18 cellular contexts compared by ENCODE assay signal in the genomic region with DNA sequence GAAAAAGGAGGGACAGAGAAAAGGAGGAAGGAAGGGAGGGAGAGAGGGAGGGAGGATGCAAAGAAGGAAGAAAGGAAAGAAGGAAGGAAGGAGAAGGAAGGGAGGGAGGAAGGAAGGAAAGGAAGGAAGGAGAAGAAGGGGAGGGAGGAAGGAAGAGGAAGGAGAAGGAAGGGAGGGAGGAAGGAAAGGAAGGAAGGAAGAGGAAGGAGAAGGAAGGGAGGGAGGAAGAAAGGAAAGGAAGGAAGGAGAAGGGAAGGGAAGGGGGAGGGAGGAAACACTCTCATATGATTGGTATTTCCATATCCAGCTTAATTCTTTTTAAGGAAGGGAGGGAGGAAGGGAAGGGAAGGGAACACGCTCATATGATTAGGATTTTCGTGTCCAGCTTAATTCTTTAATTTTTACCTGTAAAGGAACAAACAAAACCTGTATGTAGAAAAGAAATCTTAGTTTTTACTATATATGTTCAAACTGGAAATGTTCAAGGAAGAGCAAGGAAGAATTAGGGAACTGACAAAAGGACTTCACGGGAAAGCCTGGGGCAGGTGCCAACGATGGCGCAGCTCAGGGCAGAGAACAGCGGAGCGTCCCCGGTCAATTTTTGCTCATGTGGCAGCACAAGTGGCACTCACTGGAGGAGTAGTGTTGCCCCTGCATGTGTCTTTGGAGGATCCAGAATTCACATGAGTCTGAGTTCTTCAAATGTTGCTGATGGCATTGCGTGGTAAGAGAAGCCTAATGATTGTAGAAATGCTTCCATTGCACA.
DNase-seq lines count a peak whose midpoint lies in the region; ATAC-seq and TF ChIP-seq lines count a peak whose summit lies in the region.
"Had no signal": no experiment of that assay in that cellular context is flagged by ENCODE, and none has a peak within 500 bp of the region (broad histone marks: within the 10 kb centered on the region; RNA-seq: fewer than 3 reads in every experiment).

No MANE protein-coding gene starts in this region.

- no peak for TF ChIP-seq CTCF in esophagus muscularis mucosa (IDR thresholded peaks at IDR 0.05)
- no peak for TF ChIP-seq CTCF in neural progenitor cell (IDR thresholded peaks at IDR 0.05)
- no peak for TF ChIP-seq CTCF in tibial artery (IDR thresholded peaks at IDR 0.05)

- H2AFZ ChIP-seq in neural progenitor cell (replicated peaks), result peak overlapping the region; percentile 68

- 92% methylated on average over 9 of the region's 9 CpGs for WGBS in esophagus muscularis mucosa

- H3K79me2 ChIP-seq in neural progenitor cell (ENCODE audit: low read depth), result no peaks in the 10 kb centered on the region

- H3K27ac Mint-ChIP-seq in activated CD4-positive, alpha-beta T cell treated with anti-CD3 and anti-CD28 coated beads, Interleukin-2, amount 10 ng/mL, durations not matched to agents 24 days and 14 days, result no peak overlapping the region
- H3K27ac Mint-ChIP-seq in neural progenitor cell, result peak overlapping the region; percentile 50
- H3K27ac Mint-ChIP-seq: activated naive CD8-positive, alpha-beta T cell treated with anti-CD3 and anti-CD28 coated beads, Interleukin-2, amount 50 U/mL, for 24 hours; dendritic cell treated with granulocyte-macrophage colony-stimulating factor and Interleukin-4, amounts not matched to agents 40 ng/mL and 50 ng/mL, for 4 days; progenitor cell of endocrine pancreas had no signal

- no peak for ATAC-seq in HG02885 (IDR thresholded peaks at IDR 0.05; ENCODE audit: poor library complexity, unreplicated experiment)
- ATAC-seq in HG03097 (IDR thresholded peaks at IDR 0.05; ENCODE audit: low FRiP score, unreplicated experiment), result no peak
- ATAC-seq: activated naive CD8-positive, alpha-beta T cell treated with anti-CD3 and anti-CD28 coated beads, Interleukin-2, amount 50 U/mL, for 24 hours had no signal

- peak; percentile 26 for DNase-seq in activated CD4-positive, alpha-beta T cell treated with anti-CD3 and anti-CD28 coated beads, Interleukin-2, amount 10 ng/mL, durations not matched to agents 24 days and 14 days
- no peak for DNase-seq in activated CD4-positive, alpha-beta T cell treated with anti-CD3 and anti-CD28 coated beads, Interleukin-2, amount 50 U/mL, for 4 hours
- no peak for DNase-seq in esophagus muscularis mucosa (ENCODE audit: extremely low spot score)
- no peak for DNase-seq in neural progenitor cell (ENCODE audit: low spot score)
- DNase-seq in tibial artery, result no peak
- no peak for DNase-seq in G401 (ENCODE audit: low spot score)
- DNase-seq: 8988T; activated CD8-positive, alpha-beta memory T cell treated with anti-CD3 and anti-CD28 coated beads, Interleukin-2, amount 50 U/mL, for 48 hours; activated naive CD8-positive, alpha-beta T cell treated with anti-CD3 and anti-CD28 coated beads, Interleukin-2, amount 50 U/mL, for 24 hours; DMS 273 treated with DMSO at 0.1 percent for 48 hours; NCI-H1417 treated with DMSO at 0.1 percent for 48 hours; NCI-H526 treated with DMSO at 0.1 percent for 48 hours had no signal

- no peaks in the 10 kb centered on the region for H3K27me3 ChIP-seq in esophagus muscularis mucosa
- no peaks in the 10 kb centered on the region for H3K27me3 ChIP-seq in neural progenitor cell
- no peaks in the 10 kb centered on the region for H3K27me3 ChIP-seq in tibial artery

- H3K36me3 Mint-ChIP-seq in activated CD4-positive, alpha-beta T cell treated with anti-CD3 and anti-CD28 coated beads, Interleukin-2, amount 10 ng/mL, durations not matched to agents 24 days and 14 days (ENCODE audit: low read depth), result no peaks in the 10 kb centered on the region
- H3K36me3 Mint-ChIP-seq in neural progenitor cell, result no peaks in the 10 kb centered on the region

- no peak for TF ChIP-seq EP300 in esophagus muscularis mucosa (IDR thresholded peaks at IDR 0.05)

- H3K9me3 Mint-ChIP-seq in activated CD4-positive, alpha-beta T cell treated with anti-CD3 and anti-CD28 coated beads, Interleukin-2, amount 10 ng/mL, durations not matched to agents 24 days and 14 days, result no peaks in the 10 kb centered on the region
- no peaks in the 10 kb centered on the region for H3K9me3 Mint-ChIP-seq in neural progenitor cell
- H3K9me3 Mint-ChIP-seq: activated naive CD8-positive, alpha-beta T cell treated with anti-CD3 and anti-CD28 coated beads, Interleukin-2, amount 50 U/mL, for 24 hours had no signal

- peaks cover 19% of the 10 kb centered on the region for H3F3A ChIP-seq in neural progenitor cell (ENCODE audit: low read depth)

- no peak for TF ChIP-seq POLR2A in esophagus muscularis mucosa (IDR thresholded peaks at IDR 0.05; ENCODE audit: low read depth)

- H3K27me3 Mint-ChIP-seq in activated CD4-positive, alpha-beta T cell treated with anti-CD3 and anti-CD28 coated beads, Interleukin-2, amount 10 ng/mL, durations not matched to agents 24 days and 14 days, result peaks cover 3% of the 10 kb centered on the region
- peaks cover 5% of the 10 kb centered on the region for H3K27me3 Mint-ChIP-seq in neural progenitor cell (ENCODE audit: insufficient read depth, low read depth)
- H3K27me3 Mint-ChIP-seq: dendritic cell treated with granulocyte-macrophage colony-stimulating factor and Interleukin-4, amounts not matched to agents 40 ng/mL and 50 ng/mL, for 4 days had no signal

- H3K4me3 Mint-ChIP-seq in activated CD4-positive, alpha-beta T cell treated with anti-CD3 and anti-CD28 coated beads, Interleukin-2, amount 10 ng/mL, durations not matched to agents 24 days and 14 days, result no peak overlapping the region
- no peak overlapping the region for H3K4me3 Mint-ChIP-seq in neural progenitor cell
- H3K4me3 Mint-ChIP-seq: activated naive CD8-positive, alpha-beta T cell treated with anti-CD3 and anti-CD28 coated beads, Interleukin-2, amount 50 U/mL, for 24 hours; dendritic cell treated with granulocyte-macrophage colony-stimulating factor and Interleukin-4, amounts not matched to agents 40 ng/mL and 50 ng/mL, for 4 days had no signal

- intact Hi-C loops in activated CD4-positive, alpha-beta T cell treated with anti-CD3 and anti-CD28 coated beads, Interleukin-2, amount 10 ng/mL, durations not matched to agents 24 days and 14 days (cut with micrococcal nuclease), result no loop called here
- intact Hi-C loops in esophagus muscularis mucosa (cut with DNase I) (no loop called here), tibial artery (cut with DNase I; ENCODE audit: low total_unique reads) (no loop called here)

- H3K36me3 ChIP-seq in esophagus muscularis mucosa (no peaks in the 10 kb centered on the region), neural progenitor cell (no peaks in the 10 kb centered on the region), tibial artery (no peaks in the 10 kb centered on the region)

- no peak overlapping the region for H3K9ac ChIP-seq in neural progenitor cell

- H3K4me1 ChIP-seq in esophagus muscularis mucosa, result peaks cover 0 to 35% (median 24%) of the 10 kb centered on the region in 4 donors
- H3K4me1 ChIP-seq in neural progenitor cell, result peaks cover 46% of the 10 kb centered on the region
- peaks cover 0 to 23% (median 10%) of the 10 kb centered on the region in 4 donors for H3K4me1 ChIP-seq in tibial artery

- peaks cover 3% of the 10 kb centered on the region for H3K4me1 Mint-ChIP-seq in activated CD4-positive, alpha-beta T cell treated with anti-CD3 and anti-CD28 coated beads, Interleukin-2, amount 10 ng/mL, durations not matched to agents 24 days and 14 days
- peaks cover 37% of the 10 kb centered on the region for H3K4me1 Mint-ChIP-seq in neural progenitor cell
- H3K4me1 Mint-ChIP-seq: activated naive CD8-positive, alpha-beta T cell treated with anti-CD3 and anti-CD28 coated beads, Interleukin-2, amount 50 U/mL, for 24 hours had no signal

- H3K27ac ChIP-seq in esophagus muscularis mucosa (replicated peaks in 1 of 4), result peak overlapping the region; percentile 71 to 83 (median 82)
- no peak overlapping the region for H3K27ac ChIP-seq in neural progenitor cell
- peak overlapping the region; percentile 81 to 92 for H3K27ac ChIP-seq in tibial artery
- H3K27ac ChIP-seq: VCaP had no signal

- H3K9me3 ChIP-seq in esophagus muscularis mucosa (no peaks in the 10 kb centered on the region), neural progenitor cell (ENCODE audit: low read depth) (no peaks in the 10 kb centered on the region), tibial artery (no peaks in the 10 kb centered on the region)

- in situ Hi-C loops in G401 (cut with HindIII; ENCODE audit: low sequenced_read_pairs), result no loop called here

- H3K4me3 ChIP-seq in esophagus muscularis mucosa (peak overlapping the region; percentile 31 to 50 (median 35)), neural progenitor cell (no peak overlapping the region), tibial artery (peak overlapping the region; percentile 29 to 47)
- H3K4me3 ChIP-seq: lung had no signal

- no peaks in the 10 kb centered on the region for H4K20me1 ChIP-seq in neural progenitor cell (ENCODE audit: low read depth)

- no peak overlapping the region for H3K4me2 ChIP-seq in neural progenitor cell
